In the genomic region with DNA sequence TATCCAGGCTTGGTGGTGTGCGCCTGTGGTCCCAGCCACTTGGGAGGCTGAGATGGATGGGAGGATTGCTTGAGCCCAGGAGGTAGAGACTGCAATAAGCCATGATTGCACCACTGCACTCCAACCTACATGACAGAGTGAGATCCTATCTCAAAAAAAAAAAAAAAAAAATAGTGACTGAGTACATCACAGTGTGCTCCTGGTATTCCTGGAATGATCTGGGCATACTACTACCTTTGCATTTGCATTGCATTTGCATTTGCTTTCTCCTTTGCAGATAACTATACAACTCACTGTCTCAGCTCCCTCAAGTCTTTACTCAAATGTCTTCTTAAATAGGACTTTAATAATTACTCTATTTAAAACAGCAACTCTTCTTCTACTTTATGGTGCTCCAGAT, we compare ENCODE assay signal across 18 cellular contexts. TPM values are rescaled to one million over a fixed set of nuclear protein-coding genes. Genes with fewer than 3 reads are reported as not detected.
DNase-seq lines count a peak whose midpoint lies in the region; ATAC-seq, FAIRE-seq and TF ChIP-seq lines count a peak whose summit lies in the region.
"Had no signal": no experiment of that assay in that cellular context is flagged by ENCODE, and none has a peak within 500 bp of the region (broad histone marks: within the 10 kb centered on the region; RNA-seq: fewer than 3 reads in every experiment).

No MANE protein-coding gene starts in this region.

- peaks cover 7% of the 10 kb centered on the region in 2 experiments; a peak in 2 of 4 replicates for H3K9me3 ChIP-seq in H1 (ENCODE audit: insufficient read depth in 2 of 2, low read depth in 1 of 2, low read length in 1 of 2)
- H3K9me3 ChIP-seq in trophoblast cell (ENCODE audit: insufficient read depth, low read depth, low read length) = no peaks in the 10 kb centered on the region
- H3K9me3 ChIP-seq in breast epithelium = peaks cover 0 to 7% of the 10 kb centered on the region in 2 donors
- H3K9me3 ChIP-seq: HAP-1 had no signal

- no peak overlapping the region for H2AK5ac ChIP-seq in H1 (ENCODE audit: low read depth, low read length)
- H2AK5ac ChIP-seq in trophoblast cell (ENCODE audit: low read length) = no peak overlapping the region

- H3K36me3 ChIP-seq in H1 (ENCODE audit: control insufficient read depth in 2 of 4, insufficient read depth in 4 of 4, low read length in 3 of 4) = no peaks in the 10 kb centered on the region
- H3K36me3 ChIP-seq in trophoblast cell (ENCODE audit: control insufficient read depth in 1 of 2, insufficient read depth in 2 of 2, low read length in 2 of 2) = peaks cover 0 to 2% of the 10 kb centered on the region in 2 experiments
- no peaks in the 10 kb centered on the region for H3K36me3 ChIP-seq in breast epithelium
- H3K36me3 ChIP-seq: HAP-1 had no signal

- no peak for ATAC-seq in left ventricle myocardium superior

- DNase-seq in NCI-H526 treated with DMSO at 0.1 percent for 48 hours (lab: John Stamatoyannopoulos, UW) = peak; percentile 69
- DNase-seq in H1 (ENCODE audit: low read depth in 1 of 2, low spot score in 2 of 2) = no peak
- peak; percentile 40 to 78 for DNase-seq in trophoblast cell
- DNase-seq in left ventricle myocardium superior = no peak
- DNase-seq in breast epithelium (ENCODE audit: low spot score in 2 of 2) = no peak
- no peak for DNase-seq in GM10248 (ENCODE audit: extremely low spot score)
- DNase-seq: C1 segment of cervical spinal cord; Calu3; CD4-positive, alpha-beta memory T cell; COR-L47; DMS53; DMS79 treated with DMSO at 0.1 percent for 48 hours; GF-D8; GM23248; HFFc6 had no signal

- no peak overlapping the region for H4K12ac ChIP-seq in trophoblast cell (ENCODE audit: low read depth, low read length)

- no peak overlapping the region for H2BK20ac ChIP-seq in H1 (ENCODE audit: low read length)

- no peak overlapping the region for H3K23ac ChIP-seq in H1 (ENCODE audit: insufficient read length)
- no peak overlapping the region for H3K23ac ChIP-seq in trophoblast cell (ENCODE audit: low read length)

- no peak overlapping the region for H2AFZ ChIP-seq in H1 (ENCODE audit: low read length)
- no peak overlapping the region for H2AFZ ChIP-seq in trophoblast cell (ENCODE audit: insufficient read depth, low read length, poor library complexity)
- H2AFZ ChIP-seq: GM23248 had no signal

- CTCF ChIA-PET in H1 (lab: Charles Lee; ENCODE audit: partially characterized antibody) (no interaction called here), GM10248 (lab: Yijun Ruan, JAX) (no interaction called here)

- WGBS in H1 (ENCODE audit: extremely low coverage in 1 of 2, insufficient coverage in 1 of 2, insufficient read length in 1 of 2, insufficient replicate concordance in 2 of 2, low coverage in 1 of 2, low lambda C conversion rate in 2 of 2, missing lambda C conversion rate in 1 of 2), 2 experiments = 91% methylated on average over 1 of the region's 1 CpG; no CpG with 5 or more reads in 1 of the 2 experiments
- no CpG with 5 or more reads among the region's 1 CpG for WGBS in trophoblast cell (ENCODE audit: extremely low coverage, insufficient coverage, insufficient read length)

- no peak overlapping the region for H2BK15ac ChIP-seq in H1 (ENCODE audit: low read length)

- no peak overlapping the region for H3K4me2 ChIP-seq in H1 (ENCODE audit: insufficient read depth in 1 of 2, low read depth in 2 of 2, low read length in 2 of 2)
- no peak overlapping the region for H3K4me2 ChIP-seq in trophoblast cell (ENCODE audit: low read length)

- TF ChIP-seq POLR2A in H1 (IDR thresholded peaks at IDR 0.05; ENCODE audit: control extremely low read depth in 1 of 2, low read depth in 2 of 2, low read length in 2 of 2) (no peak), breast epithelium (IDR thresholded peaks at IDR 0.05) (no peak)

- POLR2A ChIA-PET in H1 (lab: Charles Lee; ENCODE audit: partially characterized antibody) (no interaction called here), GM10248 (lab: Yijun Ruan, JAX) (no interaction called here)

- H3K27me3 ChIP-seq in H1 (replicated peaks in 1 of 4; ENCODE audit: control insufficient read depth in 3 of 4, extremely low read depth in 1 of 4, insufficient read depth in 3 of 4, low read length in 3 of 4) (no peaks in the 10 kb centered on the region), trophoblast cell (ENCODE audit: insufficient read depth, low read length) (no peaks in the 10 kb centered on the region), breast epithelium (no peaks in the 10 kb centered on the region)

- H3K18ac ChIP-seq in H1 (ENCODE audit: extremely low read depth, low read length) (no peak overlapping the region), trophoblast cell (ENCODE audit: low read length) (no peak overlapping the region)

- no peak for TF ChIP-seq RAD21 in H1 (IDR thresholded peaks at IDR 0.05 in 1 of 2, conservative IDR thresholded peaks at IDR 0.05 in 1 of 2; ENCODE audit: low read depth in 2 of 2, low read length in 2 of 2)

- no peak overlapping the region for H3K9ac ChIP-seq in H1 (replicated peaks in 1 of 4; ENCODE audit: extremely low read depth in 1 of 4, low read depth in 3 of 4, low read length in 3 of 4)
- no peak overlapping the region for H3K9ac ChIP-seq in trophoblast cell (ENCODE audit: low read length)
- H3K9ac ChIP-seq: GM23248 had no signal

- H3K4me3 ChIP-seq in H1 (ENCODE audit: extremely low read depth in 1 of 4, insufficient read depth in 2 of 4, low read depth in 3 of 4, low read length in 4 of 4) = no peak overlapping the region
- H3K4me3 ChIP-seq in trophoblast cell (ENCODE audit: low read depth, low read length) = no peak overlapping the region
- no peak overlapping the region for H3K4me3 ChIP-seq in breast epithelium
- H3K4me3 ChIP-seq: GM23248, HAP-1 had no signal

- H3K79me2 ChIP-seq in H1 (ENCODE audit: control insufficient read depth in 1 of 2, insufficient read depth in 2 of 2, low read length in 2 of 2) = no peaks in the 10 kb centered on the region
- no peaks in the 10 kb centered on the region for H3K79me2 ChIP-seq in trophoblast cell (ENCODE audit: control insufficient read depth, insufficient read depth, low read length, poor library complexity)

- H3K4ac ChIP-seq in H1 (replicated peaks; ENCODE audit: insufficient read length, low read depth, low read length) = no peak overlapping the region
- no peak overlapping the region for H3K4ac ChIP-seq in trophoblast cell (ENCODE audit: low read depth, low read length)

- H4K91ac ChIP-seq in H1 (replicated peaks; ENCODE audit: insufficient read length, low read length) (no peak overlapping the region), trophoblast cell (ENCODE audit: low read depth, low read length) (no peak overlapping the region)

- no peak for TF ChIP-seq EP300 in H1 (IDR thresholded peaks at IDR 0.05; ENCODE audit: borderline replicate concordance in 1 of 2, low read depth in 2 of 2, low read length in 2 of 2)

- H3K4me1 ChIP-seq in H1 (replicated peaks in 1 of 4; ENCODE audit: control insufficient read depth in 3 of 4, insufficient read depth in 4 of 4, low read length in 3 of 4) = peaks cover 0 to 2% (median 0%) of the 10 kb centered on the region in 4 experiments; a peak in 2 of 7 replicates
- H3K4me1 ChIP-seq in trophoblast cell (ENCODE audit: control insufficient read depth in 1 of 2, insufficient read depth in 2 of 2, low read length in 2 of 2) = no peaks in the 10 kb centered on the region
- H3K4me1 ChIP-seq in breast epithelium = no peaks in the 10 kb centered on the region
- H3K4me1 ChIP-seq: HAP-1 had no signal

- H4K5ac ChIP-seq in H1 (ENCODE audit: insufficient read length, low read depth, low read length) = no peak overlapping the region

- H4K8ac ChIP-seq in H1 (ENCODE audit: extremely low read depth, insufficient read depth, low read length) = no peak overlapping the region
- no peak overlapping the region for H4K8ac ChIP-seq in trophoblast cell (ENCODE audit: low read depth, low read length)

- no peaks in the 10 kb centered on the region for H4K20me1 ChIP-seq in H1 (replicated peaks in 1 of 2; ENCODE audit: control insufficient read depth in 1 of 2, insufficient read depth in 2 of 2, low read length in 2 of 2)

- H3K79me1 ChIP-seq in H1 (ENCODE audit: low read depth, low read length) (no peaks in the 10 kb centered on the region), trophoblast cell (ENCODE audit: low read length) (no peaks in the 10 kb centered on the region)

- no peak overlapping the region for H2BK5ac ChIP-seq in H1 (ENCODE audit: low read depth, low read length)
- no peak overlapping the region for H2BK5ac ChIP-seq in trophoblast cell (ENCODE audit: low read depth, low read length, poor library complexity)

- H3K56ac ChIP-seq in H1 (replicated peaks; ENCODE audit: insufficient read length, low read depth, low read length) = no peak overlapping the region

- TF ChIP-seq CTCF in H1 (IDR thresholded peaks at IDR 0.05; ENCODE audit: control extremely low read depth in 1 of 3, insufficient read depth in 1 of 3, low read depth in 1 of 3, low read length in 3 of 3) (no peak), breast epithelium (IDR thresholded peaks at IDR 0.05) (no peak), GM10248 (IDR thresholded peaks at IDR 0.05; ENCODE audit: control extremely low read depth, extremely low read depth, low read depth, missing control alignments) (no peak)

- H3K14ac ChIP-seq in H1 (ENCODE audit: insufficient read length) (no peak overlapping the region), trophoblast cell (ENCODE audit: low read length) (no peak overlapping the region)

- intact Hi-C loops in left ventricle myocardium superior (cut with micrococcal nuclease) = no loop called here
- intact Hi-C loops in breast epithelium (cut with DNase I; ENCODE audit: low total_unique reads) = no loop called here

- H3K23me2 ChIP-seq in H1 (ENCODE audit: low read depth, low read length) = peaks cover 2% of the 10 kb centered on the region; the same call in 1 of the 2 replicates

- no peak for FAIRE-seq in H1 (lab: Jason Lieb, UNC)
- FAIRE-seq: GM12892, H54 had no signal

- H3K27ac ChIP-seq in H1 (ENCODE audit: low read depth, low read length) (no peak overlapping the region), trophoblast cell (ENCODE audit: low read depth, low read length) (no peak overlapping the region), breast epithelium (no peak overlapping the region)
- H3K27ac ChIP-seq: GM23248 had no signal

- H2BK120ac ChIP-seq in H1 (replicated peaks; ENCODE audit: low read depth, low read length) (no peak overlapping the region), trophoblast cell (ENCODE audit: insufficient read depth, low read length, poor library complexity) (no peak overlapping the region)

- H2BK12ac ChIP-seq in H1 (ENCODE audit: low read depth, low read length) (0 out of 2 replicates have a peak overlapping the region, but pooled peaks have one; percentile 65), trophoblast cell (ENCODE audit: low read length) (no peak overlapping the region)

RNA-seq across cellular contexts. Expression of gene DLG2, which starts 51.8 kb away (rescaled TPM):
- 14.3 and 17.0 TPM in 2 replicates for total RNA-seq in H1 (2021; fragmentation: NEBNext Ultra II Directional; extraction: Animal tissue kit (Norgen Biotek cat#: 25700))
- 1.7 and 2.2 TPM in 2 replicates for polyA plus RNA-seq in H1 (2011; rRNA removed)
- 2.6 TPM for polyA plus RNA-seq in H1 (2011; cell fraction: cytosol; rRNA removed)
- 4.4 TPM for polyA plus RNA-seq in H1 (2011; cell fraction: nucleus; rRNA removed)
- polyA plus RNA-seq in H1 (2012, experiment 1 of 2) = 3.1 to 7.0 TPM (median 4.1 TPM) in 4 replicates
- 1.2 TPM for polyA plus RNA-seq in H1 (2012, experiment 2 of 2)
- polyA plus RNA-seq in H1 (2013, experiment 1 of 2) = 5.3 TPM
- polyA plus RNA-seq in H1 (2013, experiment 2 of 2) = 4.6 TPM
- 20.6 and 22.5 TPM in 2 replicates for polyA minus RNA-seq in H1 (2011; rRNA and poly(A)+ RNA removed)
- polyA minus RNA-seq in H1 (2011; cell fraction: cytosol; rRNA and poly(A)+ RNA removed) = 5.7 TPM
- polyA minus RNA-seq in H1 (2011; cell fraction: nucleus; rRNA and poly(A)+ RNA removed) = 70.0 TPM
- 1.2 and 1.4 TPM in 2 replicates for polyA plus RNA-seq in trophoblast cell (2013)
- 5.7 TPM for total RNA-seq in left ventricle myocardium superior
- total RNA-seq in breast epithelium = 10 to 100 TPM in 1 of 3 donors, 1 to 10 TPM in 2; 4.3 to 12.3 (median 6.9) TPM

RNA-seq across cellular contexts. Expression of gene TMEM126B, which starts 53.0 kb away (rescaled TPM):
- 82.8 and 85.6 TPM in 2 replicates for total RNA-seq in H1 (2021; fragmentation: NEBNext Ultra II Directional; extraction: Animal tissue kit (Norgen Biotek cat#: 25700))
- polyA plus RNA-seq in H1 (2011; rRNA removed) = 58.5 and 101 TPM in 2 replicates
- 66.5 TPM for polyA plus RNA-seq in H1 (2011; cell fraction: cytosol; rRNA removed)
- 20.3 TPM for polyA plus RNA-seq in H1 (2011; cell fraction: nucleus; rRNA removed)
- polyA plus RNA-seq in H1 (2012, experiment 1 of 2) = 55.7 to 104 TPM (median 64.7 TPM) in 4 replicates
- 44.4 TPM for polyA plus RNA-seq in H1 (2012, experiment 2 of 2)
- polyA plus RNA-seq in H1 (2013, experiment 1 of 2) = 76.0 TPM
- polyA plus RNA-seq in H1 (2013, experiment 2 of 2) = 70.2 TPM
- 26.3 and 30.6 TPM in 2 replicates for polyA minus RNA-seq in H1 (2011; rRNA and poly(A)+ RNA removed)
- polyA minus RNA-seq in H1 (2011; cell fraction: cytosol; rRNA and poly(A)+ RNA removed) = 14.1 TPM
- 37.1 TPM for polyA minus RNA-seq in H1 (2011; cell fraction: nucleus; rRNA and poly(A)+ RNA removed)
- 29.4 and 31.2 TPM in 2 replicates for polyA plus RNA-seq in trophoblast cell (2013)
- total RNA-seq in left ventricle myocardium superior (68.0 TPM), breast epithelium (10 to 100 TPM; 41.1 to 50.5 (median 47.0) TPM)

Comparison
In these comparisons a context has a peak if more than half of its experiments do, and no peak if none do; other contexts are left out.
1. DNase-seq: peak in NCI-H526 treated with DMSO at 0.1 percent for 48 hours (single experiment) and trophoblast cell (2 of 2); none in H1 (0 of 2), left ventricle myocardium superior (single experiment), breast epithelium (0 of 2) and GM10248 (single experiment).